27 cellular contexts compared by ENCODE assay signal in the genomic region with DNA sequence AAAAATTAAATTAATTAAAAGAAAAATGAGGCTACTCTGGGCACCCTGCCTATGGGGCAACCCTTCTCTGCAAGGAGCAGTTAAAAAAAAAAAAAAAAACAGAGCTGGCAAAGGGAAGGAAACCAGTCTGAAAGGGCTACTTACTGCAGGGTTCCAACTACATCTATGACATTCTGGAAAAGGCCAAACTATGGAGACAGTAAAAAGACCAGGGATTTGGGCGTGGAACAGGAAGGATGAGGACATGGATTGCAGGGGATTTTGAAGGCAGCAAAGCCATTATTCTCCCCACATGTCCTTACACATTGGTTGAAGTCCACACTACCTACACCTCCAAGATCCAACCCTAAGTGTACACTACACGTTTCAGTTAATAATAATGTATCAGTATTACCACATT. TPM values are rescaled to one million over a fixed set of nuclear protein-coding genes. Genes with fewer than 3 reads are reported as not detected.
DNase-seq lines count a peak whose midpoint lies in the region; ATAC-seq and TF ChIP-seq lines count a peak whose summit lies in the region.
"Had no signal": no experiment of that assay in that cellular context is flagged by ENCODE, and none has a peak within 500 bp of the region (broad histone marks: within the 10 kb centered on the region; RNA-seq: fewer than 3 reads in every experiment).

No MANE protein-coding gene starts in this region.

- POLR2A ChIA-PET in activated CD4-positive, alpha-beta T cell treated with anti-CD3 and anti-CD28 coated beads, Interleukin-2, amount 10 ng/mL, durations not matched to agents 7 days and 5 days (lab: Charles Lee) = no interaction called here

- no peak overlapping the region for H3K23ac ChIP-seq in trophoblast cell (ENCODE audit: low read length)

- H3K4me3 Mint-ChIP-seq in activated CD4-positive, alpha-beta T cell treated with anti-CD3 and anti-CD28 coated beads, Interleukin-2, amount 10 ng/mL, durations not matched to agents 7 days and 5 days = no peak overlapping the region
- H3K4me3 Mint-ChIP-seq: activated naive CD8-positive, alpha-beta T cell; activated T-cell treated with anti-CD3 and anti-CD28 coated beads, Interleukin-2, amount 50 U/mL, for 24 hours; CD4-positive, CD25-positive, alpha-beta regulatory T cell; natural killer cell treated with Interleukin-12 subunit alpha and Interleukin-12 subunit beta and Interleukin-15 and Interleukin-18, amount 100 ng/mL, for 72 hours; stimulated activated naive CD8-positive, alpha-beta T cell treated with anti-CD3 and anti-CD28 coated beads, Interleukin-15, amount 100 ng/mL, for 72 hours; type B pancreatic cell had no signal

- H3K9me3 Mint-ChIP-seq in activated CD4-positive, alpha-beta T cell treated with anti-CD3 and anti-CD28 coated beads, Interleukin-2, amount 10 ng/mL, durations not matched to agents 7 days and 5 days = peaks cover 9% of the 10 kb centered on the region

- ATAC-seq in heart left ventricle = no peak
- ATAC-seq in Right ventricle myocardium inferior = no peak
- ATAC-seq in gastroesophageal sphincter = no peak
- no peak for ATAC-seq in upper lobe of left lung (ENCODE audit: low FRiP score in 2 of 2)
- ATAC-seq: natural killer cell treated with Interleukin-12 subunit alpha and Interleukin-12 subunit beta and Interleukin-15 and Interleukin-18, amount 100 ng/mL, for 72 hours; stimulated activated naive CD8-positive, alpha-beta T cell treated with anti-CD3 and anti-CD28 coated beads, Interleukin-15, amount 100 ng/mL, for 72 hours had no signal

- DNase-seq in heart left ventricle (peak in 1 of 5 donors; percentile 4), Right ventricle myocardium inferior (ENCODE audit: missing footprints) (no peak), upper lobe of left lung (no peak), trophoblast cell (no peak)
- no peak for DNase-seq in activated CD4-positive, alpha-beta T cell treated with anti-CD3 and anti-CD28 coated beads, Interleukin-2, amount 10 ng/mL, durations not matched to agents 7 days and 5 days
- no peak for DNase-seq in activated CD4-positive, alpha-beta T cell treated with anti-CD3 and anti-CD28 coated beads for 48 hours
- DNase-seq: activated CD4-positive, alpha-beta T cell treated with anti-CD3 and anti-CD28 coated beads, Interleukin-2, amount 50 U/mL, for 1 hour; activated T-cell treated with anti-CD3 and anti-CD28 coated beads, Interleukin-2, amount 50 U/mL, for 24 hours; anterior cingulate cortex; Calu3; CD4-positive, CD25-positive, alpha-beta regulatory T cell; GDM1; Karpas-422; NCI-H69; PC-9; retina; stimulated activated CD8-positive, alpha-beta memory T cell treated with anti-CD3 and anti-CD28 coated beads, Interleukin-4, amount 100 ng/mL, for 48 hours; stimulated activated naive CD8-positive, alpha-beta T cell treated with anti-CD3 and anti-CD28 coated beads, Interleukin-15, amount 100 ng/mL, for 72 hours; T1000; WERI-Rb-1 had no signal

- H3K14ac ChIP-seq in trophoblast cell (ENCODE audit: low read length) = no peak overlapping the region

- no peak overlapping the region for H4K91ac ChIP-seq in trophoblast cell (ENCODE audit: low read depth, low read length)

- no peaks in the 10 kb centered on the region for H3K4me1 Mint-ChIP-seq in activated CD4-positive, alpha-beta T cell treated with anti-CD3 and anti-CD28 coated beads, Interleukin-2, amount 10 ng/mL, durations not matched to agents 7 days and 5 days
- H3K4me1 Mint-ChIP-seq: stimulated activated naive CD8-positive, alpha-beta T cell treated with anti-CD3 and anti-CD28 coated beads, Interleukin-15, amount 100 ng/mL, for 72 hours had no signal

- TF ChIP-seq CTCF in heart left ventricle (IDR thresholded peaks at IDR 0.05) = no peak
- TF ChIP-seq CTCF in gastroesophageal sphincter (IDR thresholded peaks at IDR 0.05) = no peak
- TF ChIP-seq CTCF in parathyroid adenoma (IDR thresholded peaks at IDR 0.05) = no peak
- no peak for TF ChIP-seq CTCF in upper lobe of left lung (IDR thresholded peaks at IDR 0.05)

- H2AFZ ChIP-seq in parathyroid adenoma (no peak overlapping the region), trophoblast cell (ENCODE audit: insufficient read depth, low read length, poor library complexity) (no peak overlapping the region)
- H2AFZ ChIP-seq: PC-9 had no signal

- H3K36me3 Mint-ChIP-seq in activated CD4-positive, alpha-beta T cell treated with anti-CD3 and anti-CD28 coated beads, Interleukin-2, amount 10 ng/mL, durations not matched to agents 7 days and 5 days (ENCODE audit: low read depth) = no peaks in the 10 kb centered on the region

- H3K4me1 ChIP-seq in heart left ventricle (peaks cover 14 to 56% (median 46%) of the 10 kb centered on the region in 12 donors), gastroesophageal sphincter (peaks cover 0 to 42% (median 15%) of the 10 kb centered on the region in 3 donors), parathyroid adenoma (peaks cover 20% of the 10 kb centered on the region), upper lobe of left lung (peaks cover 55 to 63% (median 59%) of the 10 kb centered on the region in 4 donors), trophoblast cell (ENCODE audit: control insufficient read depth in 1 of 2, insufficient read depth in 2 of 2, low read length in 2 of 2) (peaks cover 15 to 18% of the 10 kb centered on the region in 2 experiments)
- H3K4me1 ChIP-seq: HAP-1 had no signal

- no peak overlapping the region for H2BK5ac ChIP-seq in trophoblast cell (ENCODE audit: low read depth, low read length, poor library complexity)

- no peak overlapping the region for H3K27ac Mint-ChIP-seq in activated CD4-positive, alpha-beta T cell treated with anti-CD3 and anti-CD28 coated beads, Interleukin-2, amount 10 ng/mL, durations not matched to agents 7 days and 5 days
- H3K27ac Mint-ChIP-seq: activated naive CD8-positive, alpha-beta T cell; activated T-cell treated with anti-CD3 and anti-CD28 coated beads, Interleukin-2, amount 50 U/mL, for 24 hours; natural killer cell treated with Interleukin-12 subunit alpha and Interleukin-12 subunit beta and Interleukin-15 and Interleukin-18, amount 100 ng/mL, for 72 hours; stimulated activated naive CD8-positive, alpha-beta T cell treated with anti-CD3 and anti-CD28 coated beads, Interleukin-15, amount 100 ng/mL, for 72 hours; type B pancreatic cell had no signal

- H4K12ac ChIP-seq in trophoblast cell (ENCODE audit: low read depth, low read length) = no peak overlapping the region

- no peaks in the 10 kb centered on the region for H3K36me3 ChIP-seq in heart left ventricle
- H3K36me3 ChIP-seq in gastroesophageal sphincter = no peaks in the 10 kb centered on the region
- H3K36me3 ChIP-seq in parathyroid adenoma (ENCODE audit: control insufficient read depth, insufficient read depth, low read length) = no peaks in the 10 kb centered on the region
- H3K36me3 ChIP-seq in upper lobe of left lung = no peaks in the 10 kb centered on the region
- H3K36me3 ChIP-seq in trophoblast cell (ENCODE audit: control insufficient read depth in 1 of 2, insufficient read depth in 2 of 2, low read length in 2 of 2) = no peaks in the 10 kb centered on the region
- H3K36me3 ChIP-seq: HAP-1 had no signal

- peaks cover 12% of the 10 kb centered on the region for H3K79me1 ChIP-seq in trophoblast cell (ENCODE audit: low read length)

- H3K18ac ChIP-seq in trophoblast cell (ENCODE audit: low read length) = no peak overlapping the region

- TF ChIP-seq POLR2A in heart left ventricle (IDR thresholded peaks at IDR 0.05) = no peak
- TF ChIP-seq POLR2A in gastroesophageal sphincter (IDR thresholded peaks at IDR 0.05) = no peak
- TF ChIP-seq POLR2A in upper lobe of left lung (IDR thresholded peaks at IDR 0.05) = no peak

- H3K79me2 ChIP-seq in parathyroid adenoma (peaks cover 4% of the 10 kb centered on the region), trophoblast cell (ENCODE audit: control insufficient read depth, insufficient read depth, low read length, poor library complexity) (no peaks in the 10 kb centered on the region)

- no peaks in the 10 kb centered on the region for H3K27me3 ChIP-seq in heart left ventricle
- no peaks in the 10 kb centered on the region for H3K27me3 ChIP-seq in gastroesophageal sphincter
- H3K27me3 ChIP-seq in parathyroid adenoma (ENCODE audit: control insufficient read depth, insufficient read depth, low read length) = no peaks in the 10 kb centered on the region
- H3K27me3 ChIP-seq in upper lobe of left lung = no peaks in the 10 kb centered on the region
- H3K27me3 ChIP-seq in trophoblast cell (ENCODE audit: insufficient read depth, low read length) = no peaks in the 10 kb centered on the region

- no peak overlapping the region for H3K4ac ChIP-seq in trophoblast cell (ENCODE audit: low read depth, low read length)

- WGBS in heart left ventricle, 4 donors = 43 to 49% (median 46%) methylated on average over 2 of the region's 2 CpGs
- WGBS in gastroesophageal sphincter (ENCODE audit: low coverage in 1 of 2), 2 donors = 46 to 49% methylated on average over 2 of the region's 2 CpGs
- WGBS in upper lobe of left lung, 2 donors = 36 to 45% methylated on average over 2 of the region's 2 CpGs
- no CpG with 5 or more reads among the region's 2 CpGs for WGBS in trophoblast cell (ENCODE audit: extremely low coverage, insufficient coverage, insufficient read length)

- H2BK120ac ChIP-seq in trophoblast cell (ENCODE audit: insufficient read depth, low read length, poor library complexity) = no peak overlapping the region

- H3K27me3 Mint-ChIP-seq in activated CD4-positive, alpha-beta T cell treated with anti-CD3 and anti-CD28 coated beads, Interleukin-2, amount 10 ng/mL, durations not matched to agents 7 days and 5 days = no peaks in the 10 kb centered on the region
- H3K27me3 Mint-ChIP-seq: activated naive CD8-positive, alpha-beta T cell; activated T-cell treated with anti-CD3 and anti-CD28 coated beads, Interleukin-2, amount 50 U/mL, for 24 hours; CD4-positive, CD25-positive, alpha-beta regulatory T cell; stimulated activated naive CD8-positive, alpha-beta T cell treated with anti-CD3 and anti-CD28 coated beads, Interleukin-15, amount 100 ng/mL, for 72 hours; type B pancreatic cell had no signal

- H3K9ac ChIP-seq in parathyroid adenoma = no peak overlapping the region
- no peak overlapping the region for H3K9ac ChIP-seq in trophoblast cell (ENCODE audit: low read length)

- intact Hi-C loops in heart left ventricle (cut with DNase I) (no loop called here), Right ventricle myocardium inferior (cut with DNase I) (loop anchor here (2.0 kb wide), 1 partner anchor 15 kb away; no protein-coding TSS in a partner anchor)

- H3K4me2 ChIP-seq in parathyroid adenoma (ENCODE audit: low read length) (no peak overlapping the region), trophoblast cell (ENCODE audit: low read length) (no peak overlapping the region)
- H3K4me2 ChIP-seq: PC-9 had no signal

- TF ChIP-seq EP300 in gastroesophageal sphincter (IDR thresholded peaks at IDR 0.05) (no peak), upper lobe of left lung (IDR thresholded peaks at IDR 0.05) (peak in 1 of 4 donors; percentile 17)

- no peak overlapping the region for H4K8ac ChIP-seq in trophoblast cell (ENCODE audit: low read depth, low read length)

- H3K27ac ChIP-seq in heart left ventricle = peak overlapping the region; percentile 64 to 94 (median 85)
- peak overlapping the region in 3 of 4 donors; percentile 56 to 71 (median 65) for H3K27ac ChIP-seq in gastroesophageal sphincter
- H3K27ac ChIP-seq in parathyroid adenoma = peak overlapping the region; percentile 50
- peak overlapping the region; percentile 86 to 92 (median 90) for H3K27ac ChIP-seq in upper lobe of left lung
- H3K27ac ChIP-seq in trophoblast cell (ENCODE audit: low read depth, low read length) = no peak overlapping the region
- H3K27ac ChIP-seq: 22Rv1, PC-9, WERI-Rb-1 had no signal

- H3K9me3 ChIP-seq in heart left ventricle (no peaks in the 10 kb centered on the region), gastroesophageal sphincter (no peaks in the 10 kb centered on the region), parathyroid adenoma (ENCODE audit: control insufficient read depth, low read length) (no peaks in the 10 kb centered on the region), upper lobe of left lung (no peaks in the 10 kb centered on the region), trophoblast cell (ENCODE audit: insufficient read depth, low read depth, low read length) (no peaks in the 10 kb centered on the region)
- H3K9me3 ChIP-seq: HAP-1 had no signal

- no peak overlapping the region for H2AK5ac ChIP-seq in trophoblast cell (ENCODE audit: low read length)

- H3K4me3 ChIP-seq in heart left ventricle (no peak overlapping the region), gastroesophageal sphincter (no peak overlapping the region), parathyroid adenoma (ENCODE audit: low read depth, low read length) (no peak overlapping the region), upper lobe of left lung (no peak overlapping the region), trophoblast cell (ENCODE audit: low read depth, low read length) (no peak overlapping the region)
- H3K4me3 ChIP-seq: HAP-1, PC-9 had no signal

- H2BK12ac ChIP-seq in trophoblast cell (ENCODE audit: low read length) = no peak overlapping the region

- CTCF ChIA-PET in activated CD4-positive, alpha-beta T cell treated with anti-CD3 and anti-CD28 coated beads, Interleukin-2, amount 10 ng/mL, durations not matched to agents 7 days and 5 days (lab: Charles Lee) = interaction anchor here (0.6 kb wide), 1 partner anchor 598 kb away, joined by 3 read pairs; no protein-coding TSS in a partner anchor

RNA-seq across cellular contexts. Expression of gene RPH3AL, which starts 4.6 kb away (rescaled TPM):
- total RNA-seq in heart left ventricle = 1 to 10 TPM; 2.8 to 9.4 (median 6.7) TPM
- 1 to 10 TPM; 4.3 to 6.3 TPM for polyA plus RNA-seq in heart left ventricle
- 3.6 TPM for total RNA-seq in Right ventricle myocardium inferior
- total RNA-seq in gastroesophageal sphincter = 10 to 100 TPM in 3 of 4 donors, 1 to 10 TPM in 1; 8.6 to 21.0 (median 17.4) TPM
- 10 to 100 TPM; 33.6 to 93.2 (median 54.3) TPM for total RNA-seq in upper lobe of left lung
- 1 to 10 TPM; 3.2 to 4.6 TPM for total RNA-seq in activated CD4-positive, alpha-beta T cell treated with anti-CD3 and anti-CD28 coated beads, Interleukin-2, amount 10 ng/mL, durations not matched to agents 7 days and 5 days
- polyA plus RNA-seq in trophoblast cell (2013) = 1.7 and 1.8 TPM in 2 replicates
